Comparison of ENCODE assay signal across 8 cellular contexts in genomic region chr2:43387092-43388062, GRCh38.
DNase-seq lines count a peak whose midpoint lies in the region; ATAC-seq and TF ChIP-seq lines count a peak whose summit lies in the region.

No MANE protein-coding gene starts in this region.

- no peak for DNase-seq in CD8-positive, alpha-beta T cell
- peak; percentile 38 for DNase-seq in GM20000 (ENCODE audit: low spot score)
- peak; percentile 33 for DNase-seq in fibroblast of mammary gland (ENCODE audit: low read depth)
- DNase-seq in medulla oblongata (ENCODE audit: extremely low spot score) = no peak
- DNase-seq in 8988T = no peak
- no peak for DNase-seq in COR-L47 (lab: John Stamatoyannopoulos, UW)
- no peak for DNase-seq in heart left ventricle

- CTCF ChIA-PET in CD8-positive, alpha-beta T cell (lab: Charles Lee) = no interaction called here

- no peak for TF ChIP-seq POLR2A in heart left ventricle (IDR thresholded peaks at IDR 0.05)

- H3K4me3 Mint-ChIP-seq in CD8-positive, alpha-beta T cell = peak overlapping the region; percentile 20

- H3K27me3 ChIP-seq in CD8-positive, alpha-beta T cell (ENCODE audit: insufficient read depth, low read length) = no peaks in the 10 kb centered on the region
- H3K27me3 ChIP-seq in heart left ventricle = no peaks in the 10 kb centered on the region

- POLR2A ChIA-PET in CD8-positive, alpha-beta T cell (lab: Charles Lee) = interaction anchor here (0.9 kb wide), 1 partner anchor 36 kb away, joined by 4 read pairs; no protein-coding TSS in a partner anchor

- no peaks in the 10 kb centered on the region for H3K9me3 ChIP-seq in CD8-positive, alpha-beta T cell (ENCODE audit: low read length)
- H3K9me3 ChIP-seq in heart left ventricle = no peaks in the 10 kb centered on the region

- no peaks in the 10 kb centered on the region for H3K4me1 ChIP-seq in CD8-positive, alpha-beta T cell (ENCODE audit: insufficient read depth, low read length)
- H3K4me1 ChIP-seq in heart left ventricle = peaks cover 0 to 33% (median 14%) of the 10 kb centered on the region in 12 donors

- no peaks in the 10 kb centered on the region for H3K27me3 Mint-ChIP-seq in CD8-positive, alpha-beta T cell (ENCODE audit: low read depth)

- no peaks in the 10 kb centered on the region for H3K9me3 Mint-ChIP-seq in CD8-positive, alpha-beta T cell

- intact Hi-C loops in CD8-positive, alpha-beta T cell (cut with DNase I, micrococcal nuclease) = no loop called here
- intact Hi-C loops in heart left ventricle (cut with DNase I) = no loop called here

- TF ChIP-seq CTCF in CD8-positive, alpha-beta T cell (IDR thresholded peaks at IDR 0.05) = no peak
- TF ChIP-seq CTCF in GM20000 (IDR thresholded peaks at IDR 0.05; ENCODE audit: extremely low read depth, missing control alignments) (no peak), fibroblast of mammary gland (conservative IDR thresholded peaks at IDR 0.05; ENCODE audit: control insufficient read depth, insufficient read depth, low read depth, low read length) (no peak), heart left ventricle (IDR thresholded peaks at IDR 0.05) (no peak)

- no peaks in the 10 kb centered on the region for H3K36me3 ChIP-seq in CD8-positive, alpha-beta T cell (ENCODE audit: insufficient read depth, low read length)
- H3K36me3 ChIP-seq in heart left ventricle = no peaks in the 10 kb centered on the region

- peak overlapping the region; percentile 7 for H3K27ac Mint-ChIP-seq in CD8-positive, alpha-beta T cell

- peaks cover 34% of the 10 kb centered on the region for H3K4me1 Mint-ChIP-seq in CD8-positive, alpha-beta T cell (ENCODE audit: low read depth)

- H3K27ac ChIP-seq in CD8-positive, alpha-beta T cell (ENCODE audit: low read depth, low read length) = no peak overlapping the region
- no peak overlapping the region for H3K27ac ChIP-seq in heart left ventricle

- ATAC-seq in CD8-positive, alpha-beta T cell = no peak
- ATAC-seq in HG03521 (IDR thresholded peaks at IDR 0.05; ENCODE audit: unreplicated experiment) = peak; percentile 70
- no peak for ATAC-seq in heart left ventricle

- 74 to 84% (median 82%) methylated on average over 7 of the region's 7 CpGs for WGBS in heart left ventricle, 4 donors

- no peak overlapping the region for H3K4me3 ChIP-seq in CD8-positive, alpha-beta T cell (ENCODE audit: low read depth, low read length)
- H3K4me3 ChIP-seq in fibroblast of mammary gland (ENCODE audit: control insufficient read depth, low read depth, low read length) (no peak overlapping the region), heart left ventricle (no peak overlapping the region)

- H3K36me3 Mint-ChIP-seq in CD8-positive, alpha-beta T cell = peaks cover 18% of the 10 kb centered on the region

Comparison
In these comparisons a context has a peak if more than half of its experiments do, and no peak if none do; other contexts are left out.
1. DNase-seq: peak in GM20000 (single experiment) and fibroblast of mammary gland (single experiment); none in CD8-positive, alpha-beta T cell (0 of 7), medulla oblongata (single experiment), 8988T (single experiment), COR-L47 (single experiment) and heart left ventricle (0 of 5).